15 cellular contexts compared by ENCODE assay signal in the genomic region with DNA sequence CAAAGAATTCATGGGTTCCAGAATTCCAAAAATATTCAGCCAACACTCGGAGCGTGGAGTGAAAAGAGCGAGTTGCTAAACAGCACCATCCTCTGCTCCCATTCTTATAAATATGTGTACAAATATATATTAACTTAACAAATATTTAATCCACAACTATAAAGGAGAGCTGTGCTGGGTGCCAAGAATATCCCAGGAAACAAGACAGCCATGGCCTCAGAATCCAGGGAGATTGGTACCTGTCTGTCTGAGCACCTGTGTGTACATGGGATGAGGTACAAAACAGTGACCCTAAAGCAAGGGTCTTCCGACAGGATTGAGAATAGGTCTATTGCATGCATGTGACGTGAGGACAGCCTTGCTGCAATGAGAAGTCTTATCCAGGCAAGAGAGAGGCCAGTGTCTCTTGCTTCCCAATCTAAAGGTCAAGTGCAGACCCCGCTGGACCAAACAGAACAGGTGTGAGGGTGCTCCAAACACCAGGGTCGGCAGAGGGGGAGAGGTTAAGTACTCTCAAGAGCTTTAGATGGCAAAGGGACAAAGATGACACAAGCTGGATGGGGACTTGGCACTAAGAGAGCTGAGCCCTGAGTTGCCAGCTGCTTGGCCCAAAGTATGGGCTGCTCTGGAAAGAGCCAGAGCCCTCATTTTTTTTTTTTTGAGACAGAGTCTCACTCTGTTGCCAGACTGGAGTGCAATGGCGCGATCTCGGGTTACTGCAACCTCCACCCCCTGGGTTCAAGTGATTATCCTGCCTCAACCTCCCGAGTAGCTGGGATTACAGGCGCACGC. TPM values are rescaled to one million over a fixed set of nuclear protein-coding genes. Genes with fewer than 3 reads are reported as not detected.
DNase-seq lines count a peak whose midpoint lies in the region; ATAC-seq and TF ChIP-seq lines count a peak whose summit lies in the region.
"Had no signal": no experiment of that assay in that cellular context is flagged by ENCODE, and none has a peak within 500 bp of the region (broad histone marks: within the 10 kb centered on the region; RNA-seq: fewer than 3 reads in every experiment).

No MANE protein-coding gene starts in this region.

- ATAC-seq in right lobe of liver (peak in 2 of 4 donors; percentile 8 to 51), GM18867 (IDR thresholded peaks at IDR 0.05; ENCODE audit: unreplicated experiment) (no peak)

- intact Hi-C loops in right lobe of liver (cut with DNase I) (no loop called here), stomach (cut with DNase I; ENCODE audit: low total_unique reads) (no loop called here)

- 59% methylated on average over 8 of the region's 13 CpGs for WGBS in right lobe of liver (ENCODE audit: insufficient coverage, low coverage, low lambda C conversion rate, missing lambda C conversion rate)
- WGBS in stomach, 5 donors: 75 to 87% (median 80%) methylated on average over 13 of the region's 13 CpGs
- WGBS in SK-N-SH (ENCODE audit: low lambda C conversion rate): 81% methylated on average over 13 of the region's 13 CpGs

- H3K27me3 ChIP-seq in right lobe of liver (no peaks in the 10 kb centered on the region), stomach (no peaks in the 10 kb centered on the region), SK-N-SH (ENCODE audit: insufficient read depth) (no peaks in the 10 kb centered on the region)
- H3K27me3 ChIP-seq: SJSA1 had no signal

- H3K4me1 ChIP-seq in right lobe of liver (peaks cover 0 to 63% (median 18%) of the 10 kb centered on the region in 4 donors), stomach (peaks cover 37 to 58% (median 46%) of the 10 kb centered on the region in 4 donors), SK-N-SH (ENCODE audit: control insufficient read depth in 1 of 2, insufficient read depth in 2 of 2, low read depth in 1 of 2, low read length in 1 of 2) (peaks cover 0 to 2% of the 10 kb centered on the region in 2 experiments; a peak in 1 of 4 replicates)
- H3K4me1 ChIP-seq: SJSA1 had no signal

- H3K4me2 ChIP-seq in SK-N-SH: no peak overlapping the region

- TF ChIP-seq POLR2A in right lobe of liver (IDR thresholded peaks at IDR 0.05): no peak
- no peak for TF ChIP-seq POLR2A in stomach (IDR thresholded peaks at IDR 0.05)

- no peaks in the 10 kb centered on the region for H3K9me2 ChIP-seq in SK-N-SH

- H3K9me3 ChIP-seq in right lobe of liver (no peaks in the 10 kb centered on the region), stomach (no peaks in the 10 kb centered on the region), SK-N-SH (no peaks in the 10 kb centered on the region)
- H3K9me3 ChIP-seq: SJSA1 had no signal

- no peaks in the 10 kb centered on the region for H3K36me3 ChIP-seq in right lobe of liver
- no peaks in the 10 kb centered on the region for H3K36me3 ChIP-seq in stomach
- H3K36me3 ChIP-seq in SK-N-SH (replicated peaks in 1 of 2; ENCODE audit: control insufficient read depth in 1 of 2, insufficient read depth in 2 of 2, low read length in 1 of 2): no peaks in the 10 kb centered on the region
- H3K36me3 ChIP-seq: SJSA1 had no signal

- POLR2A ChIA-PET in SK-N-SH (lab: Yijun Ruan, JAX): no interaction called here

- H4K20me1 ChIP-seq in SK-N-SH (ENCODE audit: insufficient read depth): no peaks in the 10 kb centered on the region

- DNase-seq in LNCaP clone FGC (ENCODE audit: low read depth) (peak; percentile 92), right lobe of liver (peak in 2 of 3 donors; percentile 65 to 77), stomach (peak; percentile 13), SK-N-SH (no peak)
- DNase-seq in effector CD8-positive, alpha-beta T cell (lab: John Stamatoyannopoulos, UW): no peak
- DNase-seq: AML-193, KG1, NCI-H1417 treated with DMSO at 0.1 percent for 48 hours, NCI-H1930, NCI-H226, NCI-H524, NCI-H82 had no signal

- peak overlapping the region; percentile 100 for H3K27ac ChIP-seq in VCaP
- H3K27ac ChIP-seq in right lobe of liver: peak overlapping the region in 2 of 3 donors; percentile 87 to 92
- peak overlapping the region; percentile 45 to 91 (median 81) for H3K27ac ChIP-seq in stomach
- H3K27ac ChIP-seq in SK-N-SH (ENCODE audit: low read depth in 2 of 2, low read length in 1 of 2): no peak overlapping the region
- H3K27ac ChIP-seq: SJSA1 had no signal

- H3K79me2 ChIP-seq in SK-N-SH (ENCODE audit: insufficient read depth): no peaks in the 10 kb centered on the region

- TF ChIP-seq CTCF in LNCaP clone FGC (IDR thresholded peaks at IDR 0.05; ENCODE audit: control insufficient read depth, extremely low read depth, insufficient read depth): no peak
- no peak for TF ChIP-seq CTCF in VCaP (conservative IDR thresholded peaks at IDR 0.05)
- TF ChIP-seq CTCF in right lobe of liver (IDR thresholded peaks at IDR 0.05): no peak
- TF ChIP-seq CTCF in stomach (IDR thresholded peaks at IDR 0.05): no peak
- no peak for TF ChIP-seq CTCF in SK-N-SH (IDR thresholded peaks at IDR 0.05)

- CTCF ChIA-PET in SK-N-SH (lab: Yijun Ruan, JAX): no interaction called here

- H2AFZ ChIP-seq in SK-N-SH (ENCODE audit: low read depth): no peak overlapping the region

- TF ChIP-seq RAD21 in SK-N-SH (IDR thresholded peaks at IDR 0.05; ENCODE audit: low read length): no peak

- TF ChIP-seq EP300 in stomach (IDR thresholded peaks at IDR 0.05) (no peak), SK-N-SH (IDR thresholded peaks at IDR 0.05; ENCODE audit: borderline replicate concordance in 1 of 2, low read depth in 1 of 2, low read length in 1 of 2) (no peak)

- no peaks in the 10 kb centered on the region for H3F3A ChIP-seq in SK-N-SH (replicated peaks; ENCODE audit: insufficient read depth)

- H3K9ac ChIP-seq in SK-N-SH: no peak overlapping the region

- H3K4me3 ChIP-seq in LNCaP clone FGC (ENCODE audit: low read depth, low read length) (0 out of 2 replicates have a peak overlapping the region, but pooled peaks have one; percentile 3), right lobe of liver (no peak overlapping the region), stomach (no peak overlapping the region), SK-N-SH (ENCODE audit: low read depth in 2 of 2, low read length in 1 of 2) (no peak overlapping the region)
- H3K4me3 ChIP-seq: SJSA1 had no signal

TF ChIP-seq in SK-N-SH, 30 proteins besides CTCF, POLR2A, EP300 and RAD21 (continues in another document):
- no peak for TF ChIP-seq SIN3A (IDR thresholded peaks at IDR 0.05; ENCODE audit: borderline replicate concordance, low read depth, low read length)
- TF ChIP-seq POLR2AphosphoS5 (IDR thresholded peaks at IDR 0.05; ENCODE audit: low read depth, low read length): no peak
- TF ChIP-seq ELF1 (IDR thresholded peaks at IDR 0.05): no peak
- TF ChIP-seq, protein P1, sequence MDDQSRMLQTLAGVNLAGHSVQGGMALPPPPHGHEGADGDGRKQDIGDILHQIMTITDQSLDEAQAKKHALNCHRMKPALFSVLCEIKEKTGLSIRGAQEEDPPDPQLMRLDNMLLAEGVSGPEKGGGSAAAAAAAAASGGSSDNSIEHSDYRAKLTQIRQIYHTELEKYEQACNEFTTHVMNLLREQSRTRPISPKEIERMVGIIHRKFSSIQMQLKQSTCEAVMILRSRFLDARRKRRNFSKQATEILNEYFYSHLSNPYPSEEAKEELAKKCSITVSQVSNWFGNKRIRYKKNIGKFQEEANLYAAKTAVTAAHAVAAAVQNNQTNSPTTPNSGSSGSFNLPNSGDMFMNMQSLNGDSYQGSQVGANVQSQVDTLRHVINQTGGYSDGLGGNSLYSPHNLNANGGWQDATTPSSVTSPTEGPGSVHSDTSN (IDR thresholded peaks at IDR 0.05): no peak
- TF ChIP-seq TAF1 (IDR thresholded peaks at IDR 0.05; ENCODE audit: borderline replicate concordance, low read depth, low read length): no peak
- TF ChIP-seq GABPA (IDR thresholded peaks at IDR 0.05; ENCODE audit: low read depth): no peak
- no peak for TF ChIP-seq TCF12 (IDR thresholded peaks at IDR 0.05)
- TF ChIP-seq NRF1 (IDR thresholded peaks at IDR 0.05; ENCODE audit: low read depth, low read length): no peak
- TF ChIP-seq MXI1 (IDR thresholded peaks at IDR 0.05; ENCODE audit: low read depth, low read length): no peak
- TF ChIP-seq, protein P2, sequence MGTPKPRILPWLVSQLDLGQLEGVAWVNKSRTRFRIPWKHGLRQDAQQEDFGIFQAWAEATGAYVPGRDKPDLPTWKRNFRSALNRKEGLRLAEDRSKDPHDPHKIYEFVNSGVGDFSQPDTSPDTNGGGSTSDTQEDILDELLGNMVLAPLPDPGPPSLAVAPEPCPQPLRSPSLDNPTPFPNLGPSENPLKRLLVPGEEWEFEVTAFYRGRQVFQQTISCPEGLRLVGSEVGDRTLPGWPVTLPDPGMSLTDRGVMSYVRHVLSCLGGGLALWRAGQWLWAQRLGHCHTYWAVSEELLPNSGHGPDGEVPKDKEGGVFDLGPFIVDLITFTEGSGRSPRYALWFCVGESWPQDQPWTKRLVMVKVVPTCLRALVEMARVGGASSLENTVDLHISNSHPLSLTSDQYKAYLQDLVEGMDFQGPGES (IDR thresholded peaks at IDR 0.05; ENCODE audit: low read depth, low read length): no peak
- TF ChIP-seq YY1 (IDR thresholded peaks at IDR 0.05; ENCODE audit: low read depth): no peak
- no peak for TF ChIP-seq GATA2 (CRISPR knock-in tag; IDR thresholded peaks at IDR 0.05)

RNA-seq across cellular contexts. Expression of a gene that starts 36.2 kb away (rescaled TPM):
- 10 to 100 TPM; 16.8 to 66.2 (median 60.7) TPM for total RNA-seq in right lobe of liver
- total RNA-seq in stomach: 100 to 1,000 TPM in 1 of 5 donors, 10 to 100 TPM in 3, 1 to 10 TPM in 1; 2.9 to 144 (median 85.8) TPM
- polyA plus RNA-seq in stomach: 10 to 100 TPM; 35.7 to 77.1 (median 63.8) TPM
- polyA plus RNA-seq in SK-N-SH (2012; rRNA removed): 7.3 and 8.2 TPM in 2 replicates
- 6.8 and 7.3 TPM in 2 replicates for polyA plus RNA-seq in SK-N-SH (2012; cell fraction: cytosol; rRNA removed)
- polyA plus RNA-seq in SK-N-SH (2012; cell fraction: nucleus; rRNA removed): 15.2 and 18.6 TPM in 2 replicates

Comparison
In these comparisons a context has a peak if more than half of its experiments do, and no peak if none do; other contexts are left out.
1. DNase-seq: peak in LNCaP clone FGC (single experiment), right lobe of liver (2 of 3) and stomach (single experiment); none in SK-N-SH (single experiment) and effector CD8-positive, alpha-beta T cell (single experiment).
2. H3K27ac ChIP-seq: peak in VCaP (single experiment), right lobe of liver (2 of 3) and stomach (5 of 5); none in SK-N-SH (0 of 2).